In genomic region chr2:68282814-68283812, GRCh38 we compare ENCODE assay signal across 7 cellular contexts. TPM values are rescaled to one million over a fixed set of nuclear protein-coding genes. Genes with fewer than 3 reads are reported as not detected.
DNase-seq lines count a peak whose midpoint lies in the region; ATAC-seq, FAIRE-seq and TF ChIP-seq lines count a peak whose summit lies in the region.

No MANE protein-coding gene starts in this region.

- ATAC-seq in GM12878 = peak; percentile 84
- peak; percentile 74 for ATAC-seq in left lobe of liver
- ATAC-seq in HG03354 (IDR thresholded peaks at IDR 0.05; ENCODE audit: poor library complexity, severe bottlenecking, unreplicated experiment) = no peak

- SMC1A ChIA-PET in GM12878 (lab: Charles Lee; ENCODE audit: uncharacterized antibody, unreplicated experiment) = interaction anchor here (0.8 to 6.7 kb wide), 29 partner anchors 8 to 334 kb away, joined by 3 to 64 read pairs (median 4); partner anchors contain the start of genes C1D and PNO1

- FAIRE-seq in GM12891 (lab: Jason Lieb, UNC) = no peak
- peak; percentile 77 for FAIRE-seq in GM12878 (lab: Jason Lieb, UNC)

- CTCF ChIA-PET in GM12878 (lab: Yijun Ruan, JAX) = interaction anchor here (0.6 to 10.0 kb wide), 35 partner anchors 10 to 181 kb away, joined by 3 to 130 read pairs (median 6); no protein-coding TSS in a partner anchor

- TF ChIP-seq EP300 in GM12878 (IDR thresholded peaks at IDR 0.05; ENCODE audit: borderline replicate concordance in 1 of 2, control insufficient read depth in 1 of 2, low read depth in 2 of 2, low read length in 2 of 2) = no peak

- DNase-seq in COLO829 (ENCODE audit: low spot score) (peak; percentile 49), GM12891 (ENCODE audit: insufficient read length, low spot score) (peak; percentile 41), NCI-H2227 (lab: John Stamatoyannopoulos, UW; ENCODE audit: unreplicated experiment) (peak; percentile 41), GM12878 (ENCODE audit: low read depth, low spot score) (no peak), left lobe of liver (ENCODE audit: low spot score) (no peak), HK-2 (ENCODE audit: unreplicated experiment) (no peak)

- no peaks in the 10 kb centered on the region for H3K4me1 ChIP-seq in GM12878 (ENCODE audit: control insufficient read depth, insufficient read depth, low read length)

- H3K9ac ChIP-seq in GM12878 (ENCODE audit: control insufficient read depth, insufficient read depth, low read length) = no peak overlapping the region

- H3K36me3 ChIP-seq in GM12878 (ENCODE audit: control insufficient read depth in 2 of 2, insufficient read depth in 2 of 2, low read length in 1 of 2) = no peaks in the 10 kb centered on the region

- in situ Hi-C loops in GM12878 (cut with MboI) = no loop called here

- H3K27ac ChIP-seq in GM12878 (ENCODE audit: control insufficient read depth, insufficient read depth) = no peak overlapping the region

- H4K20me1 ChIP-seq in GM12878 (ENCODE audit: control insufficient read depth, insufficient read depth) = no peaks in the 10 kb centered on the region

- no peak overlapping the region for H2AFZ ChIP-seq in GM12878 (ENCODE audit: control insufficient read depth, low read depth, low read length)

- no peak overlapping the region for H3K4me2 ChIP-seq in GM12878 (ENCODE audit: control insufficient read depth, insufficient read depth)

- POLR2A ChIA-PET in GM12878 (lab: Charles Lee) = interaction anchor here (0.6 kb wide), 1 partner anchor 159 kb away, joined by 3 read pairs; no protein-coding TSS in a partner anchor

- intact Hi-C loops in GM12878 (cut with micrococcal nuclease; ENCODE audit: unreplicated experiment) = loop anchor here (1.0 to 10.0 kb wide), 3 partner anchors 86 to 228 kb away; no protein-coding TSS in a partner anchor

- H3K27me3 ChIP-seq in GM12878 (replicated peaks in 1 of 2; ENCODE audit: control insufficient read depth in 2 of 2, insufficient read depth in 2 of 2, low read length in 1 of 2) = no peaks in the 10 kb centered on the region

- H3K79me2 ChIP-seq in GM12878 (ENCODE audit: control insufficient read depth, insufficient read depth, low read length) = no peaks in the 10 kb centered on the region

- RAD21 ChIA-PET in GM12878 (lab: Charles Lee; ENCODE audit: unreplicated experiment) = interaction anchor here (0.9 to 3.3 kb wide), 11 partner anchors 9 to 1007 kb away, joined by 3 to 41 read pairs (median 5); partner anchors contain the start of gene C1D

- no peaks in the 10 kb centered on the region for H3K9me3 ChIP-seq in GM12878 (replicated peaks; ENCODE audit: control insufficient read depth, insufficient read depth, low read length)

- peak; percentile 69 to 77 (median 70); a peak in 5 of 6 replicates for TF ChIP-seq CTCF in GM12878 (IDR thresholded peaks at IDR 0.05 in 2 of 3, conservative IDR thresholded peaks at IDR 0.05 in 1 of 3; ENCODE audit: control insufficient read depth in 2 of 3, extremely low read depth in 1 of 3, insufficient read depth in 1 of 3, low read depth in 3 of 3, low read length in 3 of 3)

- peak; percentile 84 for TF ChIP-seq RAD21 in GM12878 (IDR thresholded peaks at IDR 0.05; ENCODE audit: insufficient read depth, low read depth, low read length)

- no TSS peak for BruUV-seq in GM12878 (replicated peaks; lab: Mats Ljungman, UMichigan)

- TF ChIP-seq POLR2A in GM12891 (IDR thresholded peaks at IDR 0.05; ENCODE audit: low read depth, low read length) (no peak), GM12878 (IDR thresholded peaks at IDR 0.05; ENCODE audit: low read depth, low read length) (no peak)

- no peak overlapping the region for H3K4me3 ChIP-seq in GM12878

- WGBS in GM12878 (ENCODE audit: insufficient coverage, insufficient replicate concordance, low lambda C conversion rate, missing lambda C conversion rate) = 47% methylated on average over 6 of the region's 6 CpGs

TF ChIP-seq in GM12891, 5 proteins besides CTCF, POLR2A, EP300 and RAD21:
- TF ChIP-seq POLR2AphosphoS5 (IDR thresholded peaks at IDR 0.05; ENCODE audit: low read depth, low read length) = no peak
- no peak for TF ChIP-seq POU2F2 (IDR thresholded peaks at IDR 0.05; ENCODE audit: low read depth, low read length)
- no peak for TF ChIP-seq TAF1 (IDR thresholded peaks at IDR 0.05; ENCODE audit: low read depth, low read length)
- TF ChIP-seq SPI1 (IDR thresholded peaks at IDR 0.05; ENCODE audit: low read depth, low read length) = no peak
- no peak for TF ChIP-seq PAX5 (IDR thresholded peaks at IDR 0.05; ENCODE audit: insufficient read depth, low read length, severe bottlenecking)

TF ChIP-seq in GM12878, 131 proteins besides CTCF, POLR2A, EP300 and RAD21 (continues in another document):
- no peak for TF ChIP-seq E4F1 (IDR thresholded peaks at IDR 0.05; ENCODE audit: borderline replicate concordance, partially characterized antibody)
- TF ChIP-seq ATF2 (IDR thresholded peaks at IDR 0.05; ENCODE audit: low read length) = no peak
- TF ChIP-seq HDGF (IDR thresholded peaks at IDR 0.05) = no peak

RNA-seq across cellular contexts. Expression of gene PPP3R1, which starts 30.8 kb away (rescaled TPM):
- polyA plus RNA-seq in GM12891 (2012; ENCODE audit: low read depth, missing spikeins) = 20.7 TPM
- 13.2 and 14.7 TPM in 2 replicates for total RNA-seq in GM12878 (2013; cell fraction: nucleolus; rRNA removed)
- 15.3 and 16.2 TPM in 2 replicates for total RNA-seq in GM12878 (2014; rRNA removed)
- total RNA-seq in GM12878 (2014; rRNA removed; fragmentation: Illumina TruSeq; extraction: Trizol) = 25.7 and 26.1 TPM in 2 replicates
- total RNA-seq in GM12878 (2021) = 61.0 and 62.5 TPM in 2 replicates
- polyA plus RNA-seq in GM12878 (2011; ENCODE audit: low read depth) = 20.5 TPM
- polyA plus RNA-seq in GM12878 (2011; rRNA removed) = 16.3 and 26.3 TPM in 2 replicates
- polyA plus RNA-seq in GM12878 (2011; cell fraction: cytosol; rRNA removed) = 5.5 and 9.1 TPM in 2 replicates
- polyA plus RNA-seq in GM12878 (2011; cell fraction: nucleus; rRNA removed) = 5.3 and 7.9 TPM in 2 replicates
- polyA plus RNA-seq in GM12878 (2012) = 30.7 and 36.5 TPM in 2 replicates
- 43.0 and 55.7 TPM in 2 replicates for polyA plus RNA-seq in GM12878 (2014; fragmentation: Illumina TruSeq; extraction: Trizol)
- 1 to 10 TPM; 5.4 to 9.7 TPM for polyA plus RNA-seq in GM12878 (2014; fragmentation: Nextera tagmentation; extraction: Ambion mirVana)
- polyA plus RNA-seq in GM12878 (2014; rRNA removed) = 18.5 TPM in 2 replicates
- polyA plus RNA-seq in GM12878 (2016; fragmentation: Nextera tagmentation; extraction: Ambion mirVana) = 1 to 10 TPM; 1.5 to 6.2 TPM
- polyA minus RNA-seq in GM12878 (2011; rRNA and poly(A)+ RNA removed) = 13.3 and 19.5 TPM in 2 replicates
- polyA minus RNA-seq in GM12878 (2011; cell fraction: cytosol; rRNA and poly(A)+ RNA removed) = 15.0 and 16.9 TPM in 2 replicates
- polyA minus RNA-seq in GM12878 (2011; cell fraction: nucleus; rRNA and poly(A)+ RNA removed) = 4.8 and 8.7 TPM in 2 replicates
- total RNA-seq in left lobe of liver = 23.5 TPM

RNA-seq across cellular contexts. Expression of gene CNRIP1, which starts 36.6 kb away (rescaled TPM):
- not detected for polyA plus RNA-seq in GM12891 (2012; ENCODE audit: low read depth, missing spikeins)
- total RNA-seq in GM12878 (2013; cell fraction: nucleolus; rRNA removed) = not detected in 2 replicates
- total RNA-seq in GM12878 (2014; rRNA removed) (not detected in 2 replicates), GM12878 (2014; rRNA removed; fragmentation: Illumina TruSeq; extraction: Trizol) (not detected in 2 replicates), GM12878 (2021) (not detected in 2 replicates), left lobe of liver (2.3 TPM)
- not detected for polyA plus RNA-seq in GM12878 (2011; ENCODE audit: low read depth)
- polyA plus RNA-seq in GM12878 (2011; rRNA removed) (not detected in 2 replicates), GM12878 (2014; fragmentation: Illumina TruSeq; extraction: Trizol) (not detected in 2 replicates), GM12878 (2014; fragmentation: Nextera tagmentation; extraction: Ambion mirVana) (not detected), GM12878 (2014; rRNA removed) (not detected in 2 replicates), GM12878 (2016; fragmentation: Nextera tagmentation; extraction: Ambion mirVana) (not detected)
- polyA plus RNA-seq in GM12878 (2011; cell fraction: cytosol; rRNA removed) = not detected in 2 replicates
- not detected in 2 replicates for polyA plus RNA-seq in GM12878 (2011; cell fraction: nucleus; rRNA removed)
- not detected in 2 replicates for polyA plus RNA-seq in GM12878 (2012)
- polyA minus RNA-seq in GM12878 (2011; rRNA and poly(A)+ RNA removed) = not detected in 2 replicates
- polyA minus RNA-seq in GM12878 (2011; cell fraction: cytosol; rRNA and poly(A)+ RNA removed) = not detected in 2 replicates
- not detected in 2 replicates for polyA minus RNA-seq in GM12878 (2011; cell fraction: nucleus; rRNA and poly(A)+ RNA removed)

Comparison
In these comparisons a context has a peak if more than half of its experiments do, and no peak if none do; other contexts are left out.
1. DNase-seq: peak in COLO829 (single experiment), GM12891 (single experiment) and NCI-H2227 (single experiment); none in GM12878 (single experiment), left lobe of liver (single experiment) and HK-2 (single experiment).